Comparison of ENCODE assay signal across 16 cellular contexts in the genomic region with DNA sequence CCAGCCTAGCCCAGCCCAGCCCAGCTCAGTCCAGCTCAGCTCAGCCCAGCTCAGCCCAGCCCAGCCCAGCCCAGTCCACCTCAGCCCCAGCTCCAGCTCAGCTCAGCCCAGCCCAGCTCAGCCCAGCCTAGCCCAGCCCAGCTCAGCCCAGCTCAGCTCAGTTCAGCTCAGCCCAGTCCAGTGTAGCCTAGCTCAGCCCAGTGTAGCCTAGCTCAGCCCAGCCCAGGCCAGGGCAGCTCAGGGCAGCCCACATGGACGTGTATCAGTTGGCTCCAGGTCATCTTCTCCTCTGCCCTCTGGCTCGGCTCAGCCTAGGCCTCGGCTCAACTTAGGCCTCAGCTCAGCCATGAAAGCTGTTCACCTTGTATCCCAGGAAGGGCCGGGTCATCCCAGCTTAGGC.
"Had no signal": no experiment of that assay in that cellular context is flagged by ENCODE, and none has a peak within 500 bp of the region (broad histone marks: within the 10 kb centered on the region; RNA-seq: fewer than 3 reads in every experiment).

No MANE protein-coding gene starts in this region.

- H3K27ac Mint-ChIP-seq: activated naive CD4-positive, alpha-beta T cell treated with anti-CD3 and anti-CD28 coated beads for 36 hours; activated T-helper 2 cell treated with anti-CD3 and anti-CD28 coated beads, Interferon-gamma antibody, Interleukin-2, Interleukin-4, amounts not matched to agents 10 μg/mL and 5 μg/mL and 100 μg/mL, durations not matched to agents 14 hours and 24 hours and 36 hours had no signal

- H3K27ac ChIP-seq: gastrocnemius medialis, heart left ventricle, prostate gland, thyroid gland, uterus had no signal

- H3K36me3 ChIP-seq: gastrocnemius medialis, heart left ventricle, prostate gland, thyroid gland, uterus had no signal

- H3K9me3 Mint-ChIP-seq: activated naive CD4-positive, alpha-beta T cell treated with anti-CD3 and anti-CD28 coated beads for 36 hours; activated T-helper 2 cell treated with anti-CD3 and anti-CD28 coated beads, Interferon-gamma antibody, Interleukin-2, Interleukin-4, amounts not matched to agents 10 μg/mL and 5 μg/mL and 100 μg/mL, durations not matched to agents 14 hours and 24 hours and 36 hours had no signal

- H3K9me3 ChIP-seq: gastrocnemius medialis, heart left ventricle, prostate gland, thyroid gland, uterus had no signal

- H3K4me3 Mint-ChIP-seq: activated naive CD4-positive, alpha-beta T cell treated with anti-CD3 and anti-CD28 coated beads for 36 hours had no signal

- DNase-seq: activated CD4-positive, alpha-beta T cell treated with anti-CD3 and anti-CD28 coated beads, Interleukin-2, amount 50 U/mL, for 1 hour; activated naive CD4-positive, alpha-beta T cell treated with anti-CD3 and anti-CD28 coated beads for 36 hours; activated T-cell treated with anti-CD3 and anti-CD28 coated beads for 4 hours; erythroblast; gastrocnemius medialis; left colon; midbrain; thyroid gland; uterus had no signal

- H3K4me1 ChIP-seq: gastrocnemius medialis, heart left ventricle, prostate gland, thyroid gland, uterus had no signal

- FAIRE-seq: astrocyte, bronchial epithelial cell had no signal

- H3K27me3 ChIP-seq: gastrocnemius medialis, heart left ventricle, thyroid gland, uterus had no signal

- H3K4me3 ChIP-seq: gastrocnemius medialis, heart left ventricle, prostate gland, thyroid gland, uterus had no signal

- ATAC-seq: activated CD4-positive, CD25-positive, alpha-beta regulatory T cell treated with anti-CD3 and anti-CD28 coated beads, Interleukin-2, amount 50 U/mL, for 24 hours; gastrocnemius medialis; heart left ventricle; left colon; sciatic nerve had no signal
